Comparison of ENCODE assay signal across 1 cellular context in the genomic region with DNA sequence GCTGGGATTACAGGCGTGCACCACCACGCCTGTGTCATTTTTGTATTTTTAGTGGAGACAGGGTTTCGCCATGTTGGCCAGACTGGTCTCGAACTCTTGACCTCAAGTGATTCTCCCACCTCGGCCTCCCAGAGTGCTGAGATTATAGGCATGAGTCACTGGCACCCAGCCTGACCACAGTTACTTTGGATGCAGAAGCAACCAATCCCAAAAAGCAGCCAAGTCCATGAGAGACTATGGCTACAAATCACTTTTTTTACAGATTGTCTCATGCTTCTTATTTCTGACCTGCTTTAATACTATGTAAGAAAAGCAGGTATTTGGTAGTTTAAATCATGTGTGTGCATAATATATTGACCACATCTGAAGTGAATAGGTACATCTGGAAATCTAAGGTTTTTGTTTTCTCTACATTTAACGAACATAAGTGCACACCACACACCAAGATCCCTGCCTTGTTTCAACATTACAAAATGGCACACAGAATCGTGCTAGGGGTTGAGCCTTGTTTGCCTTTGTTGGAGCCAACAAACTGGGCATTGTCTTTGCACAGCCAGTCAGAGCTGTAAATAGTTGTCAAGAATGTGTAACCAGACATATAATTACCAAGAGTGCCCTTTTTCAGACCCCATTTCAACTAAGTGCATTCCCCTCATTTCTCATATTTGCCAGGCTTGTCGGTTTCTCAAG.
A peak's percentile ranks its signal among the peaks of the same experiment; 100 is the strongest.
TF ChIP-seq lines count a peak whose summit lies in the region.

No MANE protein-coding gene starts in this region.

TF ChIP-seq in K562, 482 proteins besides CTCF, POLR2A, EP300 and RAD21:
- TF ChIP-seq, protein P1, sequence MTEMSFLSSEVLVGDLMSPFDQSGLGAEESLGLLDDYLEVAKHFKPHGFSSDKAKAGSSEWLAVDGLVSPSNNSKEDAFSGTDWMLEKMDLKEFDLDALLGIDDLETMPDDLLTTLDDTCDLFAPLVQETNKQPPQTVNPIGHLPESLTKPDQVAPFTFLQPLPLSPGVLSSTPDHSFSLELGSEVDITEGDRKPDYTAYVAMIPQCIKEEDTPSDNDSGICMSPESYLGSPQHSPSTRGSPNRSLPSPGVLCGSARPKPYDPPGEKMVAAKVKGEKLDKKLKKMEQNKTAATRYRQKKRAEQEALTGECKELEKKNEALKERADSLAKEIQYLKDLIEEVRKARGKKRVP (CRISPR knock-in tag; IDR thresholded peaks at IDR 0.05), result no peak
- TF ChIP-seq CBFA2T3 (IDR thresholded peaks at IDR 0.05) (peak; percentile 19; the same call in 1 of the 2 replicates), KDM1A (IDR thresholded peaks at IDR 0.05) (peak; percentile 82 to 84; a peak in 3 of 4 replicates), FOSL1 (tag; conservative IDR thresholded peaks at IDR 0.05) (peak; percentile 31; the same call in 1 of the 2 replicates), JUND (IDR thresholded peaks at IDR 0.05; ENCODE audit: borderline replicate concordance, low read depth, low read length) (no peak), JUND (tag; IDR thresholded peaks at IDR 0.05; ENCODE audit: borderline replicate concordance, low read depth, low read length) (peak; percentile 26; the same call in 1 of the 3 replicates), SMARCA5 (IDR thresholded peaks at IDR 0.05) (no peak), NFIC (IDR thresholded peaks at IDR 0.05) (peak; percentile 21; the same call in 1 of the 2 replicates)
- TF ChIP-seq, protein P2, sequence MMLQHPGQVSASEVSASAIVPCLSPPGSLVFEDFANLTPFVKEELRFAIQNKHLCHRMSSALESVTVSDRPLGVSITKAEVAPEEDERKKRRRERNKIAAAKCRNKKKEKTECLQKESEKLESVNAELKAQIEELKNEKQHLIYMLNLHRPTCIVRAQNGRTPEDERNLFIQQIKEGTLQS (IDR thresholded peaks at IDR 0.05), result peak; percentile 23
- TF ChIP-seq, protein P2 (CRISPR knock-in tag; conservative IDR thresholded peaks at IDR 0.05), result no peak
- TF ChIP-seq, protein P3, sequence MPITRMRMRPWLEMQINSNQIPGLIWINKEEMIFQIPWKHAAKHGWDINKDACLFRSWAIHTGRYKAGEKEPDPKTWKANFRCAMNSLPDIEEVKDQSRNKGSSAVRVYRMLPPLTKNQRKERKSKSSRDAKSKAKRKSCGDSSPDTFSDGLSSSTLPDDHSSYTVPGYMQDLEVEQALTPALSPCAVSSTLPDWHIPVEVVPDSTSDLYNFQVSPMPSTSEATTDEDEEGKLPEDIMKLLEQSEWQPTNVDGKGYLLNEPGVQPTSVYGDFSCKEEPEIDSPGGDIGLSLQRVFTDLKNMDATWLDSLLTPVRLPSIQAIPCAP (CRISPR knock-in tag; IDR thresholded peaks at IDR 0.05; ENCODE audit: borderline replicate concordance), result no peak
TF ChIP-seq in K562: peak in this region for 6.
